In the genomic region with DNA sequence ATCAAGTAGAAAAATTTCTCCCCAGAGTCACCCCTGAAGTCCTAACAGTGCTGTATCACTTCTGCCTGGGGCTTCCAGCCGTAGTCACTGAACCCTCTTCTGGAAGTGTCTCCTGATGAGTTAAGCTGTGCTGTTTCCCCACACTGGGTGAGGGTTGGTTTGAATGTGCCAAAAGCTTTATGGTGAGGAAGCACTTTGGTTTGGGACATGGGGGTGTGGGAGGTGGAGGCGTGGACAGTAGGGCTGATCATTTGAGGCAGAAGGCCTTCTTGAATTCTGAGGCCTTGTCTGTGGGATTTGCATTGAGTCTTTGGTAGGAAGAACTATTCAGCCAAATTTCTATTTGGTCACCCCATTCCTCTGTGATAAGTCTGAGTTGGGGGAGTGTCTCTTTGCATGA, we compare ENCODE assay signal across 21 cellular contexts.
"Had no signal": no experiment of that assay in that cellular context is flagged by ENCODE, and none has a peak within 500 bp of the region (broad histone marks: within the 10 kb centered on the region; RNA-seq: fewer than 3 reads in every experiment).

No MANE protein-coding gene starts in this region.

- H3K27ac ChIP-seq: left lung, sigmoid colon, testis had no signal

- H3K9me3 ChIP-seq: left lung, sigmoid colon, testis had no signal

- ATAC-seq: activated T-cell treated with anti-CD3 and anti-CD28 coated beads, Interleukin-2, amount 50 U/mL, for 72 hours; left lung had no signal

- DNase-seq: activated CD4-positive, alpha-beta T cell treated with anti-CD3 and anti-CD28 coated beads for 4 hours; activated CD4-positive, alpha-beta T cell treated with anti-CD3 and anti-CD28 coated beads, Interleukin-2, amount 50 U/mL, for 48 hours; activated CD4-positive, CD25-positive, alpha-beta regulatory T cell; activated effector memory CD4-positive, alpha-beta T cell treated with anti-CD3 and anti-CD28 coated beads, Interleukin-2, amount 50 U/mL, for 16 hours; activated naive CD4-positive, alpha-beta T cell treated with anti-CD3 and anti-CD28 coated beads, Interleukin-2, amount 10 ng/mL, durations not matched to agents 7 days and 5 days; activated T-cell treated with anti-CD3 and anti-CD28 coated beads, Interleukin-2, amount 50 U/mL, for 72 hours; amygdala; effector CD4-positive, alpha-beta T cell; erythroblast; foreskin fibroblast; immature natural killer cell; left lung; midbrain; sigmoid colon; stimulated activated CD4-positive, alpha-beta T cell treated with anti-CD3 and anti-CD28 coated beads, Interleukin-15, amount 100 ng/mL, for 24 hours; stimulated activated naive CD4-positive, alpha-beta T cell; T1000; testis; trophoblast cell had no signal

- H3K27me3 Mint-ChIP-seq: activated naive CD4-positive, alpha-beta T cell treated with anti-CD3 and anti-CD28 coated beads, Interleukin-2, amount 10 ng/mL, durations not matched to agents 7 days and 5 days had no signal

- H3K4me2 ChIP-seq: smooth muscle cell had no signal

- H3K4me3 Mint-ChIP-seq: activated naive CD4-positive, alpha-beta T cell treated with anti-CD3 and anti-CD28 coated beads, Interleukin-2, amount 10 ng/mL, durations not matched to agents 7 days and 5 days; activated T-cell treated with anti-CD3 and anti-CD28 coated beads, Interleukin-2, amount 50 U/mL, for 72 hours; immature natural killer cell; nephron had no signal

- H3K9me3 Mint-ChIP-seq: activated T-cell treated with anti-CD3 and anti-CD28 coated beads, Interleukin-2, amount 50 U/mL, for 72 hours; immature natural killer cell; nephron had no signal

- H3K27ac Mint-ChIP-seq: activated naive CD4-positive, alpha-beta T cell treated with anti-CD3 and anti-CD28 coated beads, Interleukin-2, amount 10 ng/mL, durations not matched to agents 7 days and 5 days; activated T-cell treated with anti-CD3 and anti-CD28 coated beads, Interleukin-2, amount 50 U/mL, for 72 hours; nephron had no signal

- H3K4me3 ChIP-seq: left lung, sigmoid colon, smooth muscle cell, testis had no signal

- H3K27me3 ChIP-seq: left lung, sigmoid colon, testis had no signal
